ENCODE assay signal across 19 cellular contexts in genomic region chr15:59515190-59515589, GRCh38.
DNase-seq lines count a peak whose midpoint lies in the region; ATAC-seq, FAIRE-seq and TF ChIP-seq lines count a peak whose summit lies in the region.
"Had no signal": no experiment of that assay in that cellular context is flagged by ENCODE, and none has a peak within 500 bp of the region (broad histone marks: within the 10 kb centered on the region; RNA-seq: fewer than 3 reads in every experiment).

No MANE protein-coding gene starts in this region.

- no peak for DNase-seq in A549 (ENCODE audit: low read depth in 1 of 2, low spot score in 1 of 2)
- no peak for DNase-seq in GM19239 (ENCODE audit: insufficient read length, low spot score)
- DNase-seq in activated B cell treated with CpG ODN at 0.5 μM for 24 hours: no peak
- no peak for DNase-seq in memory B cell (ENCODE audit: low spot score in 2 of 2)
- DNase-seq in SW480 (ENCODE audit: low spot score): no peak
- DNase-seq in NCI-H1694 treated with DMSO at 0.1 percent for 48 hours (lab: John Stamatoyannopoulos, UW): no peak
- no peak for DNase-seq in hypothalamus (lab: John Stamatoyannopoulos, UW)
- DNase-seq in D341Med (ENCODE audit: low spot score): no peak
- DNase-seq: Calu3; CD8-positive, alpha-beta T cell; DMS 273 treated with DMSO at 0.1 percent for 48 hours; DMS53; DND-41; EL; H9 had no signal

- ATAC-seq in A549 (no peak), activated B cell treated with CpG ODN at 0.5 μM for 24 hours (ENCODE audit: low read depth) (peak; percentile 17), memory B cell (ENCODE audit: low read depth) (no peak)
- ATAC-seq: CD8-positive, alpha-beta T cell had no signal

- TF ChIP-seq POLR2A in A549 (IDR thresholded peaks at IDR 0.05; ENCODE audit: low read length): no peak

- no peaks in the 10 kb centered on the region for H3K4me1 ChIP-seq in A549

- TF ChIP-seq CTCF in A549 (IDR thresholded peaks at IDR 0.05) (no peak), activated B cell treated with CpG ODN at 0.5 μM for 24 hours (IDR thresholded peaks at IDR 0.05) (no peak)

- no peak overlapping the region for H3K27ac ChIP-seq in A549
- H3K27ac ChIP-seq: 22Rv1 had no signal

- no peak for TF ChIP-seq EP300 in A549 (IDR thresholded peaks at IDR 0.05)

- FAIRE-seq in A549 (lab: Jason Lieb, UNC) (peak; percentile 13), GM19239 (lab: Jason Lieb, UNC) (peak; percentile 4)
- FAIRE-seq: H1, HTR-8/SVneo had no signal

- H3K4me1 Mint-ChIP-seq in activated B cell treated with CpG ODN at 0.5 μM for 24 hours (peaks cover 51% of the 10 kb centered on the region), memory B cell (peaks cover 30% of the 10 kb centered on the region)
- H3K4me1 Mint-ChIP-seq: H9 had no signal

- H3K36me3 Mint-ChIP-seq in activated B cell treated with CpG ODN at 0.5 μM for 24 hours (ENCODE audit: low read depth) (no peaks in the 10 kb centered on the region), memory B cell (peaks cover 1% of the 10 kb centered on the region)
- H3K36me3 Mint-ChIP-seq: CD8-positive, alpha-beta T cell had no signal

- H3K4me2 ChIP-seq in A549: no peak overlapping the region

- H3K4me3 Mint-ChIP-seq in activated B cell treated with CpG ODN at 0.5 μM for 24 hours: no peak overlapping the region
- H3K4me3 Mint-ChIP-seq in memory B cell: no peak overlapping the region
- H3K4me3 Mint-ChIP-seq: CD8-positive, alpha-beta T cell; H9 had no signal

- no peaks in the 10 kb centered on the region for H3K27me3 Mint-ChIP-seq in activated B cell treated with CpG ODN at 0.5 μM for 24 hours
- no peaks in the 10 kb centered on the region for H3K27me3 Mint-ChIP-seq in memory B cell

- H3K4me3 ChIP-seq in A549: no peak overlapping the region
- H3K4me3 ChIP-seq: BLaER1 treated with 17β-estradiol and CSF1 and Interleukin-3, amounts not matched to agents 10 nM and 100 nM had no signal

- H3K9me3 Mint-ChIP-seq in activated B cell treated with CpG ODN at 0.5 μM for 24 hours: no peaks in the 10 kb centered on the region
- peaks cover 1% of the 10 kb centered on the region for H3K9me3 Mint-ChIP-seq in memory B cell
- H3K9me3 Mint-ChIP-seq: CD8-positive, alpha-beta T cell; H9 had no signal

- CTCF ChIA-PET in A549 (lab: Yijun Ruan, JAX) (interaction anchor here (0.7 to 10.5 kb wide), 10 partner anchors 8 to 528 kb away, joined by 3 to 113 read pairs (median 3); partner anchors contain the start of gene RNF111), activated B cell treated with CpG ODN at 0.5 μM for 24 hours (lab: Charles Lee) (interaction anchor here (1.1 to 5.1 kb wide), 3 partner anchors 14 to 341 kb away, joined by 5 to 53 read pairs (median 7); no protein-coding TSS in a partner anchor)

- H3K27ac Mint-ChIP-seq in activated B cell treated with CpG ODN at 0.5 μM for 24 hours (peak overlapping the region; percentile 97), memory B cell (peak overlapping the region; percentile 99)
- H3K27ac Mint-ChIP-seq: CD8-positive, alpha-beta T cell; H9 had no signal

- H3K9me3 ChIP-seq in A549: no peaks in the 10 kb centered on the region
- H3K9me3 ChIP-seq: BLaER1 treated with 17β-estradiol and CSF1 and Interleukin-3, amounts not matched to agents 10 nM and 100 nM had no signal

- POLR2A ChIA-PET in A549 (lab: Yijun Ruan, JAX) (no interaction called here), activated B cell treated with CpG ODN at 0.5 μM for 24 hours (lab: Charles Lee) (interaction anchor here (0.6 to 0.7 kb wide), 4 partner anchors 13 to 375 kb away, joined by 3 to 4 read pairs (median 4); no protein-coding TSS in a partner anchor)

- TF ChIP-seq RAD21 in A549 (conservative IDR thresholded peaks at IDR 0.05 in 1 of 2, IDR thresholded peaks at IDR 0.05 in 1 of 2): no peak

- intact Hi-C loops in activated B cell treated with CpG ODN at 0.5 μM for 24 hours (cut with micrococcal nuclease): no loop called here

- WGBS in A549 (ENCODE audit: missing lambda C conversion rate): 86% methylated on average over 2 of the region's 2 CpGs

TF ChIP-seq in A549, 52 proteins besides CTCF, POLR2A, EP300 and RAD21:
- TF ChIP-seq SMC3 (IDR thresholded peaks at IDR 0.05): no peak
- TF ChIP-seq POLR2AphosphoS2 (conservative IDR thresholded peaks at IDR 0.05; ENCODE audit: low read length): no peak
- no peak for TF ChIP-seq MAX (IDR thresholded peaks at IDR 0.05)
- TF ChIP-seq KDM5A (IDR thresholded peaks at IDR 0.05): no peak
- TF ChIP-seq EHMT2 (IDR thresholded peaks at IDR 0.05; ENCODE audit: low read depth): no peak
- TF ChIP-seq FOXS1 (CRISPR knock-in tag; IDR thresholded peaks at IDR 0.05): no peak
- TF ChIP-seq HES2 (IDR thresholded peaks at IDR 0.05): no peak
- no peak for TF ChIP-seq RARB (CRISPR knock-in tag; IDR thresholded peaks at IDR 0.05)
- TF ChIP-seq NFE2L2 (conservative IDR thresholded peaks at IDR 0.05; ENCODE audit: low read length): no peak
- TF ChIP-seq FOSB (CRISPR knock-in tag; IDR thresholded peaks at IDR 0.05): no peak
- no peak for TF ChIP-seq EHF (CRISPR knock-in tag; IDR thresholded peaks at IDR 0.05)
- TF ChIP-seq ELK1 (IDR thresholded peaks at IDR 0.05; ENCODE audit: low read depth, low read length): no peak
- TF ChIP-seq CBX8 (IDR thresholded peaks at IDR 0.05): no peak
- no peak for TF ChIP-seq TP53 (CRISPR knock-in tag; IDR thresholded peaks at IDR 0.05)
- TF ChIP-seq HOXB5 (CRISPR knock-in tag; IDR thresholded peaks at IDR 0.05): no peak
- TF ChIP-seq ZC3H11A (IDR thresholded peaks at IDR 0.05): no peak
